ENCODE assay signal across 8 cellular contexts in the genomic region with DNA sequence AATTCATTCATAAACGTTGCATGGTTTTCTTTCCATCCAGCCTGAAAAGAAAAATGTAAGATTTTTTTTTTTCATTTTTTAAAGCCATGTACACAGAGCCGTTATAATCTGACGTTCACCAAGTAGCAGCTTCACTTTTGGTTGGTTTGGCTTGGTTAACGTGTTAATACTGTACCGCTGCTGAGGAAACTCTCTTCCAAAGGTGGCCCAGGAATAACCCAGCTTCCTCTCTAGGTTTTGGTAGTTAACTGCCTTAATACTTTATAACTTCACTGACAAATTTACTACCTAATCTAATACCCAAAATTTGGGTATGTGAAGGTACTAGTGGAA. TPM values are rescaled to one million over a fixed set of nuclear protein-coding genes. Genes with fewer than 3 reads are reported as not detected.
DNase-seq lines count a peak whose midpoint lies in the region; ATAC-seq lines count a peak whose summit lies in the region.

No MANE protein-coding gene starts in this region.

- H3K27ac Mint-ChIP-seq in activated naive CD8-positive, alpha-beta T cell treated with anti-CD3 and anti-CD28 coated beads for 36 hours = peak overlapping the region; percentile 92

- peaks cover 12% of the 10 kb centered on the region for H3K9me3 ChIP-seq in HUES64 (ENCODE audit: insufficient read depth, low read depth, low read length)
- H3K9me3 ChIP-seq in stomach smooth muscle (ENCODE audit: control insufficient read depth in 2 of 2, low read length in 2 of 2) = no peaks in the 10 kb centered on the region

- H3K27me3 Mint-ChIP-seq in activated naive CD8-positive, alpha-beta T cell treated with anti-CD3 and anti-CD28 coated beads for 36 hours = peaks cover 4% of the 10 kb centered on the region

- peaks cover 35% of the 10 kb centered on the region for H3K4me1 Mint-ChIP-seq in activated naive CD8-positive, alpha-beta T cell treated with anti-CD3 and anti-CD28 coated beads for 36 hours

- H3K9me3 Mint-ChIP-seq in activated naive CD8-positive, alpha-beta T cell treated with anti-CD3 and anti-CD28 coated beads for 36 hours = peaks cover 4% of the 10 kb centered on the region

- H3K4me3 Mint-ChIP-seq in activated naive CD8-positive, alpha-beta T cell treated with anti-CD3 and anti-CD28 coated beads for 36 hours = peak overlapping the region; percentile 87

- H3K4me1 ChIP-seq in HUES64 (ENCODE audit: insufficient read depth, low read length) (peaks cover 12% of the 10 kb centered on the region), stomach smooth muscle (ENCODE audit: control insufficient read depth, insufficient read depth, low read length) (peaks cover 2% of the 10 kb centered on the region)

- H3K9ac ChIP-seq in HUES64 (ENCODE audit: low read depth, low read length) (peak overlapping the region; percentile 63; the same call in 1 of the 2 replicates), stomach smooth muscle (ENCODE audit: low read length in 2 of 2) (peak overlapping the region; percentile 70 to 75)

- H3K27me3 ChIP-seq in HUES64 (ENCODE audit: insufficient read depth, low read length) = no peaks in the 10 kb centered on the region
- no peaks in the 10 kb centered on the region for H3K27me3 ChIP-seq in stomach smooth muscle (ENCODE audit: control insufficient read depth in 1 of 2, insufficient read depth in 2 of 2, low read length in 2 of 2)

- 41% methylated on average over 5 of the region's 5 CpGs for WGBS in HUES64

- no peak for ATAC-seq in HG03571 (IDR thresholded peaks at IDR 0.05; ENCODE audit: unreplicated experiment)

- H3K36me3 ChIP-seq in HUES64 (ENCODE audit: insufficient read depth, low read length) = peaks cover 59% of the 10 kb centered on the region
- peaks cover 3 to 8% of the 10 kb centered on the region in 2 donors for H3K36me3 ChIP-seq in stomach smooth muscle (ENCODE audit: control insufficient read depth in 2 of 2, insufficient read depth in 2 of 2, low read length in 2 of 2)

- peaks cover 48% of the 10 kb centered on the region for H3K36me3 Mint-ChIP-seq in activated naive CD8-positive, alpha-beta T cell treated with anti-CD3 and anti-CD28 coated beads for 36 hours

- peak overlapping the region; percentile 94 for H3K4me3 ChIP-seq in HUES64 (ENCODE audit: low read length)
- peak overlapping the region; percentile 80 to 91 for H3K4me3 ChIP-seq in stomach smooth muscle (ENCODE audit: low read length in 2 of 2)

- H3K27ac ChIP-seq in HUES64 (ENCODE audit: low read depth, low read length) (peak overlapping the region; percentile 96; the same call in 1 of the 2 replicates), stomach smooth muscle (ENCODE audit: low read length) (peak overlapping the region; percentile 83)

- DNase-seq in activated naive CD8-positive, alpha-beta T cell treated with anti-CD3 and anti-CD28 coated beads for 36 hours = no peak
- DNase-seq in iris pigment epithelial cell (ENCODE audit: low read depth) (peak; percentile 18), hypothalamus (lab: John Stamatoyannopoulos, UW) (no peak), DMS79 treated with DMSO at 0.1 percent for 48 hours (lab: John Stamatoyannopoulos, UW) (no peak)
- DNase-seq in activated CD4-positive, CD25-positive, alpha-beta regulatory T cell treated with anti-CD3 and anti-CD28 coated beads, Interleukin-2, amount 50 U/mL, for 72 hours = no peak

RNA-seq across cellular contexts. Expression of a gene that starts 1.7 kb away (rescaled TPM):
- 23.4 TPM for polyA plus RNA-seq in HUES64 (2013, experiment 1 of 2)
- 17.5 TPM for polyA plus RNA-seq in HUES64 (2013, experiment 2 of 2)
- 10 to 100 TPM; 42.6 to 44.5 TPM for total RNA-seq in activated naive CD8-positive, alpha-beta T cell treated with anti-CD3 and anti-CD28 coated beads for 36 hours
